1 cellular context compared by ENCODE assay signal in genomic region chr1:204960306-204960984, GRCh38.
TF ChIP-seq lines count a peak whose summit lies in the region.

No MANE protein-coding gene starts in this region.

TF ChIP-seq in K562, 482 proteins besides CTCF, POLR2A, EP300 and RAD21 (continued from another document and continues in another):
- peak; percentile 34; the same call in 1 of the 2 replicates for TF ChIP-seq IRF9 (tag; IDR thresholded peaks at IDR 0.05)
- TF ChIP-seq TEAD1 (CRISPR knock-in tag; IDR thresholded peaks at IDR 0.05): 0 out of 4 replicates have a peak, but pooled peaks of 1 of the 2 experiments have one; percentile 24
- 0 out of 2 replicates have a peak, but pooled peaks have one; percentile 48 for TF ChIP-seq ZBTB17 (CRISPR knock-in tag; IDR thresholded peaks at IDR 0.05)
- TF ChIP-seq ZNF766 (CRISPR knock-in tag; conservative IDR thresholded peaks at IDR 0.05): peak; percentile 34; the same call in 1 of the 2 replicates
- peak; percentile 99 for TF ChIP-seq L3MBTL2 (IDR thresholded peaks at IDR 0.05)
- TF ChIP-seq FIP1L1 (IDR thresholded peaks at IDR 0.05; ENCODE audit: low read depth, low read length, poor library complexity, severe bottlenecking): no peak
- 0 out of 4 replicates have a peak, but pooled peaks of 1 of the 2 experiments have one; percentile 29 for TF ChIP-seq MNT (conservative IDR thresholded peaks at IDR 0.05)
- TF ChIP-seq ZNF311 (CRISPR knock-in tag; IDR thresholded peaks at IDR 0.05): 0 out of 2 replicates have a peak, but pooled peaks have one; percentile 35
- no peak for TF ChIP-seq JUN (IDR thresholded peaks at IDR 0.05; ENCODE audit: borderline replicate concordance, low read depth, low read length)
- no peak for TF ChIP-seq JUN (CRISPR knock-in tag; IDR thresholded peaks at IDR 0.05; ENCODE audit: borderline replicate concordance)
- TF ChIP-seq DIDO1 (tag; IDR thresholded peaks at IDR 0.05; ENCODE audit: low read depth): no peak
- TF ChIP-seq HDAC3 (IDR thresholded peaks at IDR 0.05; ENCODE audit: borderline replicate concordance, partially characterized antibody): peak; percentile 51
- TF ChIP-seq MEIS2 (IDR thresholded peaks at IDR 0.05; ENCODE audit: partially characterized antibody): peak; percentile 19
- peak; percentile 59; the same call in 1 of the 2 replicates for TF ChIP-seq ZNF24 (IDR thresholded peaks at IDR 0.05)
- TF ChIP-seq ESRRA (IDR thresholded peaks at IDR 0.05; ENCODE audit: borderline replicate concordance, low read depth): peak; percentile 51; the same call in 1 of the 2 replicates
- TF ChIP-seq ATF7 (IDR thresholded peaks at IDR 0.05): peak; percentile 93
- TF ChIP-seq EP400 (IDR thresholded peaks at IDR 0.05): peak; percentile 80
- TF ChIP-seq ARID1B (IDR thresholded peaks at IDR 0.05): peak; percentile 52; the same call in 1 of the 2 replicates
- TF ChIP-seq FOSL1 (tag; conservative IDR thresholded peaks at IDR 0.05): 0 out of 2 replicates have a peak, but pooled peaks have one; percentile 22
- TF ChIP-seq CEBPB (tag; IDR thresholded peaks at IDR 0.05): peak; percentile 41
- TF ChIP-seq NR2C2 (CRISPR knock-in tag; IDR thresholded peaks at IDR 0.05): no peak
- peak; percentile 25; the same call in 1 of the 2 replicates for TF ChIP-seq NR2C2 (tag; IDR thresholded peaks at IDR 0.05)
- peak; percentile 97 for TF ChIP-seq CEBPG (CRISPR knock-in tag; IDR thresholded peaks at IDR 0.05)
- TF ChIP-seq CEBPG (tag; conservative IDR thresholded peaks at IDR 0.05 in 1 of 2, IDR thresholded peaks at IDR 0.05 in 1 of 2): peak; percentile 91 to 98
- TF ChIP-seq SMARCA4 (IDR thresholded peaks at IDR 0.05): peak; percentile 56; the same call in 1 of the 2 replicates
- peak; percentile 84; the same call in 1 of the 2 replicates for TF ChIP-seq ZNF584 (CRISPR knock-in tag; IDR thresholded peaks at IDR 0.05; ENCODE audit: low read depth)
- peak in 1 of 2 experiments; percentile 6; a peak in 1 of 4 replicates for TF ChIP-seq TBL1XR1 (IDR thresholded peaks at IDR 0.05; ENCODE audit: low read length in 2 of 2)
- no peak for TF ChIP-seq ZNF444 (CRISPR knock-in tag; IDR thresholded peaks at IDR 0.05)
- TF ChIP-seq TOE1 (IDR thresholded peaks at IDR 0.05; ENCODE audit: borderline replicate concordance): peak; percentile 33; the same call in 1 of the 2 replicates
- TF ChIP-seq TOE1 (CRISPR knock-in tag; IDR thresholded peaks at IDR 0.05; ENCODE audit: borderline replicate concordance, low read depth): no peak
- TF ChIP-seq KLF1 (tag; IDR thresholded peaks at IDR 0.05): no peak
- peak; percentile 99 for TF ChIP-seq ATF4 (CRISPR knock-in tag; IDR thresholded peaks at IDR 0.05)
- TF ChIP-seq GABPA (tag; conservative IDR thresholded peaks at IDR 0.05; ENCODE audit: low read depth): 0 out of 2 replicates have a peak, but pooled peaks have one; percentile 3
- TF ChIP-seq RBFOX2 (IDR thresholded peaks at IDR 0.05; ENCODE audit: low read depth, low read length): no peak
- TF ChIP-seq TEAD4 (IDR thresholded peaks at IDR 0.05; ENCODE audit: low read length): peak; percentile 56; the same call in 1 of the 2 replicates
- no peak for TF ChIP-seq TEAD4 (CRISPR knock-in tag; IDR thresholded peaks at IDR 0.05; ENCODE audit: borderline replicate concordance)
- no peak for TF ChIP-seq E2F8 (IDR thresholded peaks at IDR 0.05; ENCODE audit: low read depth, partially characterized antibody)
- TF ChIP-seq TRIM24 (IDR thresholded peaks at IDR 0.05): peak; percentile 69 to 93; a peak in 2 of 4 replicates
- TF ChIP-seq ZNF232 (CRISPR knock-in tag; IDR thresholded peaks at IDR 0.05): no peak
- peak; percentile 93 for TF ChIP-seq MGA (IDR thresholded peaks at IDR 0.05)
- TF ChIP-seq ZNF589 (CRISPR knock-in tag; IDR thresholded peaks at IDR 0.05; ENCODE audit: low read depth): peak; percentile 70
- TF ChIP-seq ZC3H4 (CRISPR knock-in tag; IDR thresholded peaks at IDR 0.05; ENCODE audit: borderline replicate concordance): no peak
- TF ChIP-seq MYNN (IDR thresholded peaks at IDR 0.05): no peak
- TF ChIP-seq MYNN (CRISPR knock-in tag; IDR thresholded peaks at IDR 0.05): no peak
- TF ChIP-seq TAL1 (IDR thresholded peaks at IDR 0.05): peak; percentile 33; the same call in 1 of the 2 replicates
- TF ChIP-seq MAZ (CRISPR knock-in tag; conservative IDR thresholded peaks at IDR 0.05 in 1 of 2, IDR thresholded peaks at IDR 0.05 in 1 of 2): peak; percentile 45 to 64; a peak in 3 of 4 replicates
- peak; percentile 79 for TF ChIP-seq KLF6 (CRISPR knock-in tag; IDR thresholded peaks at IDR 0.05; ENCODE audit: borderline replicate concordance)
- peak; percentile 97 for TF ChIP-seq MYC (IDR thresholded peaks at IDR 0.05; ENCODE audit: low read depth, low read length)
- 0 out of 2 replicates have a peak, but pooled peaks have one; percentile 85 for TF ChIP-seq MYC (CRISPR knock-in tag; IDR thresholded peaks at IDR 0.05; ENCODE audit: borderline replicate concordance, low read depth)
- TF ChIP-seq JUND (IDR thresholded peaks at IDR 0.05; ENCODE audit: borderline replicate concordance, low read depth, low read length): peak; percentile 76
- peak; percentile 15; the same call in 1 of the 3 replicates for TF ChIP-seq JUND (tag; IDR thresholded peaks at IDR 0.05; ENCODE audit: borderline replicate concordance, low read depth, low read length)
- peak; percentile 57 for TF ChIP-seq SMAD4 (CRISPR knock-in tag; conservative IDR thresholded peaks at IDR 0.05)
